ENCODE assay signal across 15 cellular contexts in genomic region chr15:88004379-88004778, GRCh38.
DNase-seq lines count a peak whose midpoint lies in the region; ATAC-seq and TF ChIP-seq lines count a peak whose summit lies in the region.
"Had no signal": no experiment of that assay in that cellular context is flagged by ENCODE, and none has a peak within 500 bp of the region (broad histone marks: within the 10 kb centered on the region; RNA-seq: fewer than 3 reads in every experiment).

No MANE protein-coding gene starts in this region.

- H3K4me3 Mint-ChIP-seq in T-helper 17 cell: no peak overlapping the region
- H3K4me3 Mint-ChIP-seq: CD8-positive, alpha-beta T cell; H9 had no signal

- H3K36me3 ChIP-seq in breast epithelium (no peaks in the 10 kb centered on the region), mammary epithelial cell (ENCODE audit: insufficient read depth, low read length) (no peaks in the 10 kb centered on the region), prostate gland (no peaks in the 10 kb centered on the region), thoracic aorta (no peaks in the 10 kb centered on the region), esophagus squamous epithelium (no peaks in the 10 kb centered on the region)
- H3K36me3 ChIP-seq: BLaER1 treated with 17β-estradiol and CSF1 and Interleukin-3, amounts not matched to agents 10 nM and 100 nM had no signal

- DNase-seq in breast epithelium (ENCODE audit: low spot score in 2 of 2) (peak in 1 of 2 donors; percentile 32), mammary epithelial cell (no peak), prostate gland (ENCODE audit: low spot score) (peak; percentile 33), thoracic aorta (ENCODE audit: low spot score) (no peak), esophagus squamous epithelium (lab: John Stamatoyannopoulos, UW) (no peak), T-helper 17 cell (no peak)
- DNase-seq: Calu3; CD8-positive, alpha-beta T cell; DMS79 treated with DMSO at 0.1 percent for 48 hours; GF-D8 had no signal

- intact Hi-C loops in breast epithelium (cut with DNase I; ENCODE audit: low total_unique reads) (no loop called here), mammary epithelial cell (cut with micrococcal nuclease) (no loop called here), prostate gland (cut with DNase I) (loop anchor here (10.0 kb wide), 1 partner anchor 50 kb away; no protein-coding TSS in a partner anchor), esophagus squamous epithelium (cut with DNase I) (no loop called here)

- dilution Hi-C loops in mammary epithelial cell (cut with HindIII; ENCODE audit: low sequenced_read_pairs): no loop called here

- H3K79me2 ChIP-seq in mammary epithelial cell (ENCODE audit: insufficient read depth, low read length): no peaks in the 10 kb centered on the region

- CTCF ChIA-PET in mammary epithelial cell (lab: Charles Lee; ENCODE audit: low non-redundant PET): no interaction called here

- H3K4me1 ChIP-seq in breast epithelium (no peaks in the 10 kb centered on the region), mammary epithelial cell (ENCODE audit: insufficient read depth, low read length) (no peaks in the 10 kb centered on the region), prostate gland (replicated peaks) (no peaks in the 10 kb centered on the region), thoracic aorta (ENCODE audit: control insufficient read depth in 1 of 2, low read depth in 2 of 2) (peaks cover 0 to 44% of the 10 kb centered on the region in 2 donors), esophagus squamous epithelium (no peaks in the 10 kb centered on the region)
- H3K4me1 ChIP-seq: A549 had no signal

- H3K9me3 ChIP-seq in breast epithelium: no peaks in the 10 kb centered on the region
- H3K9me3 ChIP-seq in mammary epithelial cell (replicated peaks; ENCODE audit: insufficient read depth, low read length): peaks cover 3% of the 10 kb centered on the region
- H3K9me3 ChIP-seq in prostate gland: no peaks in the 10 kb centered on the region
- H3K9me3 ChIP-seq in thoracic aorta: no peaks in the 10 kb centered on the region
- no peaks in the 10 kb centered on the region for H3K9me3 ChIP-seq in esophagus squamous epithelium
- no peaks in the 10 kb centered on the region for H3K9me3 ChIP-seq in T-helper 17 cell (ENCODE audit: control insufficient read depth, low read length, poor library complexity, severe bottlenecking)

- H3K9ac ChIP-seq in mammary epithelial cell (ENCODE audit: insufficient read depth, low read length): no peak overlapping the region
- H3K9ac ChIP-seq: BLaER1 treated with 17β-estradiol and CSF1 and Interleukin-3, amounts not matched to agents 10 nM and 100 nM had no signal

- H3K27me3 Mint-ChIP-seq in T-helper 17 cell: peaks cover 7% of the 10 kb centered on the region

- H3K27ac ChIP-seq in breast epithelium: peak overlapping the region; percentile 25 to 35
- no peak overlapping the region for H3K27ac ChIP-seq in mammary epithelial cell (ENCODE audit: insufficient read depth, low read depth, low read length)
- no peak overlapping the region for H3K27ac ChIP-seq in prostate gland
- H3K27ac ChIP-seq in thoracic aorta: peak overlapping the region; percentile 23 to 75
- no peak overlapping the region for H3K27ac ChIP-seq in esophagus squamous epithelium
- H3K27ac ChIP-seq: 22Rv1; A549; BLaER1 treated with 17β-estradiol and CSF1 and Interleukin-3, amounts not matched to agents 10 nM and 100 nM had no signal

- no peaks in the 10 kb centered on the region for H4K20me1 ChIP-seq in mammary epithelial cell (ENCODE audit: insufficient read depth, low read length)
- H4K20me1 ChIP-seq: BLaER1 treated with 17β-estradiol and CSF1 and Interleukin-3, amounts not matched to agents 10 nM and 100 nM had no signal

- TF ChIP-seq CTCF in breast epithelium (IDR thresholded peaks at IDR 0.05): no peak
- no peak for TF ChIP-seq CTCF in mammary epithelial cell (conservative IDR thresholded peaks at IDR 0.05 in 1 of 2, IDR thresholded peaks at IDR 0.05 in 1 of 2; ENCODE audit: extremely low read depth in 1 of 2, insufficient read depth in 1 of 2, low read depth in 1 of 2, low read length in 2 of 2)
- TF ChIP-seq CTCF in prostate gland (IDR thresholded peaks at IDR 0.05): no peak
- TF ChIP-seq CTCF in thoracic aorta (IDR thresholded peaks at IDR 0.05): no peak
- no peak for TF ChIP-seq CTCF in esophagus squamous epithelium (IDR thresholded peaks at IDR 0.05)

- H3K27me3 ChIP-seq in breast epithelium (no peaks in the 10 kb centered on the region), mammary epithelial cell (ENCODE audit: insufficient read depth, low read length) (no peaks in the 10 kb centered on the region), prostate gland (replicated peaks; ENCODE audit: insufficient read depth) (no peaks in the 10 kb centered on the region), thoracic aorta (replicated peaks; ENCODE audit: insufficient read depth) (no peaks in the 10 kb centered on the region), esophagus squamous epithelium (no peaks in the 10 kb centered on the region)
- H3K27me3 ChIP-seq: BLaER1 treated with 17β-estradiol and CSF1 and Interleukin-3, amounts not matched to agents 10 nM and 100 nM had no signal

- TF ChIP-seq POLR2A in breast epithelium (IDR thresholded peaks at IDR 0.05): no peak
- TF ChIP-seq POLR2A in prostate gland (IDR thresholded peaks at IDR 0.05): no peak
- no peak for TF ChIP-seq POLR2A in esophagus squamous epithelium (IDR thresholded peaks at IDR 0.05)

- in situ Hi-C loops in mammary epithelial cell (cut with MboI; ENCODE audit: low sequenced_read_pairs in 2 of 2): no loop called here

- no TSS peak for BruUV-seq in mammary epithelial cell (replicated peaks; lab: Mats Ljungman, UMichigan)

- H3K4me1 Mint-ChIP-seq in T-helper 17 cell: no peaks in the 10 kb centered on the region

- no peaks in the 10 kb centered on the region for H3K36me3 Mint-ChIP-seq in T-helper 17 cell (ENCODE audit: low read depth)
- H3K36me3 Mint-ChIP-seq: CD8-positive, alpha-beta T cell had no signal

- 0% methylated on average over 2 of the region's 2 CpGs for WGBS in mammary epithelial cell (ENCODE audit: low coverage, missing lambda C conversion rate)
- WGBS in prostate gland: 26% methylated on average over 2 of the region's 2 CpGs
- WGBS in esophagus squamous epithelium, 2 donors: 59 to 63% methylated on average over 2 of the region's 2 CpGs

- H3K4me3 ChIP-seq in breast epithelium (no peak overlapping the region), mammary epithelial cell (replicated peaks in 1 of 3; ENCODE audit: insufficient read depth in 1 of 3, low read depth in 2 of 3, low read length in 3 of 3) (no peak overlapping the region), prostate gland (no peak overlapping the region), thoracic aorta (no peak overlapping the region), esophagus squamous epithelium (no peak overlapping the region)
- H3K4me3 ChIP-seq: A549; BLaER1 treated with 17β-estradiol and CSF1 and Interleukin-3, amounts not matched to agents 10 nM and 100 nM had no signal

- H3K4me2 ChIP-seq in mammary epithelial cell (ENCODE audit: insufficient read depth, low read depth, low read length): no peak overlapping the region
- H3K4me2 ChIP-seq: A549; BLaER1 treated with 17β-estradiol and CSF1 and Interleukin-3, amounts not matched to agents 10 nM and 100 nM had no signal

- no peak overlapping the region for H3K27ac Mint-ChIP-seq in T-helper 17 cell
- H3K27ac Mint-ChIP-seq: CD8-positive, alpha-beta T cell; H9 had no signal

- ATAC-seq in thoracic aorta (ENCODE audit: insufficient number of reproducible peaks, low FRiP score, low read depth) (peak; percentile 22), GM18907 (IDR thresholded peaks at IDR 0.05; ENCODE audit: unreplicated experiment) (no peak), T-helper 17 cell (no peak)
- ATAC-seq: A549; CD8-positive, alpha-beta T cell had no signal

- no peak overlapping the region for H2AFZ ChIP-seq in mammary epithelial cell (ENCODE audit: low read depth, low read length)

Comparison
In these comparisons a context has a peak if more than half of its experiments do, and no peak if none do; other contexts are left out.
1. H3K27ac ChIP-seq: peak in breast epithelium (2 of 2) and thoracic aorta (2 of 2); none in mammary epithelial cell (single experiment), prostate gland (0 of 2) and esophagus squamous epithelium (0 of 4).